Comparison of ENCODE assay signal across 19 cellular contexts in the genomic region with DNA sequence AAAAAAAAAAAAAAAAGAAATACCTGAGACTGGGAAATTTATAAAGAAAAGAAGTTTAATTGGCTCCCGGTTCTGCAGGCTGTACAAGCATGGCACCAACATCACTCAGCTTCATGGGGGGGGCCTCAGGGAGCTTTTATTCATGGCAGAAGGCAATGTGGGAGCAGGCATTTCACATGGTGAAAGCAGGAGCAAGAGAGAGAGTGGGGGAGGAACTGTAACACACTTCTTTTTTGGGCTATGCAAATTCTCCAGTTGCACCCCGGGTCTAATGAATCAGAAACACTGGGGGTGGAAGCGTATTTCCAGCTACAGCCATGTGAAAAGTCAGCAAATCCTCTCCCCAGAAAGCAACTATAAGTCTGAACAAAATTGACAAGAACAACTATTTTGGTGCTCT. TPM values are rescaled to one million over a fixed set of nuclear protein-coding genes. Genes with fewer than 3 reads are reported as not detected.
DNase-seq lines count a peak whose midpoint lies in the region; ATAC-seq, FAIRE-seq and TF ChIP-seq lines count a peak whose summit lies in the region.
"Had no signal": no experiment of that assay in that cellular context is flagged by ENCODE, and none has a peak within 500 bp of the region (broad histone marks: within the 10 kb centered on the region; RNA-seq: fewer than 3 reads in every experiment).

No MANE protein-coding gene starts in this region.

- no peaks in the 10 kb centered on the region for H3K79me2 ChIP-seq in SU-DHL-6 (ENCODE audit: insufficient read depth, low read length)

- no peak for TF ChIP-seq CTCF in SU-DHL-6 (IDR thresholded peaks at IDR 0.05; ENCODE audit: insufficient read depth, low read length, poor library complexity, severe bottlenecking)

- H3K9me2 ChIP-seq in SU-DHL-6 (replicated peaks; ENCODE audit: insufficient read depth, low read length) = no peaks in the 10 kb centered on the region

- peak; percentile 58 for ATAC-seq in GM19463 (IDR thresholded peaks at IDR 0.05; ENCODE audit: unreplicated experiment)
- peak; percentile 91 for ATAC-seq in HG02763 (IDR thresholded peaks at IDR 0.05; ENCODE audit: unreplicated experiment)
- no peak for ATAC-seq in HG02973 (IDR thresholded peaks at IDR 0.05; ENCODE audit: unreplicated experiment)
- no peak for ATAC-seq in HG02938 (IDR thresholded peaks at IDR 0.05; ENCODE audit: unreplicated experiment)
- ATAC-seq: stimulated activated naive CD8-positive, alpha-beta T cell treated with anti-CD3 and anti-CD28 coated beads, Interleukin-15, amount 100 ng/mL, for 72 hours had no signal

- peak overlapping the region; percentile 75 for H2AFZ ChIP-seq in SU-DHL-6 (ENCODE audit: low read depth, low read length, severe bottlenecking)

- peak; percentile 84 for FAIRE-seq in GM12891 (lab: Jason Lieb, UNC)
- FAIRE-seq: GM19239 had no signal

- H3K36me3 ChIP-seq in SU-DHL-6 (ENCODE audit: low read length) = no peaks in the 10 kb centered on the region
- H3K36me3 ChIP-seq: HAP-1, left ventricle myocardium inferior, right atrium auricular region had no signal

- peak overlapping the region; percentile 54 for H3K4me2 ChIP-seq in SU-DHL-6 (ENCODE audit: low read depth, low read length, poor library complexity, severe bottlenecking)

- H3K9ac ChIP-seq in SU-DHL-6 (ENCODE audit: low read length) = peak overlapping the region; percentile 38

- H3K27ac ChIP-seq in SU-DHL-6 (ENCODE audit: low read depth, low read length) = peak overlapping the region; percentile 33
- H3K27ac ChIP-seq: left ventricle myocardium inferior, right atrium auricular region had no signal

- TF ChIP-seq POLR2A in GM12891 (IDR thresholded peaks at IDR 0.05; ENCODE audit: low read depth, low read length) = no peak

- H3K27me3 ChIP-seq in SU-DHL-6 (ENCODE audit: low read length) = no peaks in the 10 kb centered on the region
- H3K27me3 ChIP-seq: right atrium auricular region had no signal

- peaks cover 7% of the 10 kb centered on the region; the same call in 1 of the 2 replicates for H3K9me3 ChIP-seq in SU-DHL-6 (ENCODE audit: insufficient read depth, low read length)
- H3K9me3 ChIP-seq: HAP-1, right atrium auricular region had no signal

- peak overlapping the region; percentile 3 for H3K4me3 ChIP-seq in SU-DHL-6 (ENCODE audit: insufficient read depth, low read length, poor library complexity, severe bottlenecking)
- H3K4me3 ChIP-seq: HAP-1, left ventricle myocardium inferior, right atrium auricular region had no signal

- DNase-seq in GM12891 (ENCODE audit: insufficient read length, low spot score) (no peak), NOMO-1 treated with DMSO at 0.1 percent for 48 hours (lab: John Stamatoyannopoulos, UW; ENCODE audit: unreplicated experiment) (no peak)
- no peak for DNase-seq in activated CD4-positive, CD25-positive, alpha-beta regulatory T cell treated with anti-CD3 and anti-CD28 coated beads, Interleukin-2, amount 50 U/mL, for 72 hours
- DNase-seq: activated CD4-positive, alpha-beta T cell treated with anti-CD3 and anti-CD28 coated beads for 1 hour; activated naive CD4-positive, alpha-beta T cell; aorta; CD4-positive, alpha-beta memory T cell; DMS79 treated with DMSO at 0.1 percent for 48 hours; left ventricle myocardium inferior; NCI-H446; stimulated activated naive CD8-positive, alpha-beta T cell treated with anti-CD3 and anti-CD28 coated beads, Interleukin-15, amount 100 ng/mL, for 72 hours had no signal

- no peaks in the 10 kb centered on the region for H4K20me1 ChIP-seq in SU-DHL-6 (ENCODE audit: low read depth, low read length)

- no peaks in the 10 kb centered on the region for H3F3A ChIP-seq in SU-DHL-6 (ENCODE audit: insufficient read depth)

TF ChIP-seq in GM12891, 5 proteins besides CTCF, POLR2A, EP300 and RAD21:
- TF ChIP-seq POU2F2 (IDR thresholded peaks at IDR 0.05; ENCODE audit: low read depth, low read length) (peak; percentile 96), PAX5 (IDR thresholded peaks at IDR 0.05; ENCODE audit: insufficient read depth, low read length, severe bottlenecking) (no peak), POLR2AphosphoS5 (IDR thresholded peaks at IDR 0.05; ENCODE audit: low read depth, low read length) (no peak), TAF1 (IDR thresholded peaks at IDR 0.05; ENCODE audit: low read depth, low read length) (no peak), SPI1 (IDR thresholded peaks at IDR 0.05; ENCODE audit: low read depth, low read length) (peak; percentile 39; the same call in 1 of the 2 replicates)

RNA-seq across cellular contexts. Expression of a gene that starts 11.8 kb away (rescaled TPM):
- 293 TPM for polyA plus RNA-seq in GM12891 (2012; ENCODE audit: low read depth, missing spikeins)

Comparison
In these comparisons a context has a peak if more than half of its experiments do, and no peak if none do; other contexts are left out.
1. ATAC-seq: peak in GM19463 (single experiment) and HG02763 (single experiment); none in HG02973 (single experiment) and HG02938 (single experiment).